8 cellular contexts compared by ENCODE assay signal in genomic region chr16:22077700-22078313, GRCh38. TPM values are rescaled to one million over a fixed set of nuclear protein-coding genes. Genes with fewer than 3 reads are reported as not detected.
DNase-seq lines count a peak whose midpoint lies in the region; ATAC-seq, FAIRE-seq and TF ChIP-seq lines count a peak whose summit lies in the region.

No MANE protein-coding gene starts in this region.

- H3K9me3 Mint-ChIP-seq in activated T-cell treated with anti-CD3 and anti-CD28 coated beads, Interleukin-2, amount 50 U/mL, for 4 hours: no peaks in the 10 kb centered on the region
- H3K9me3 Mint-ChIP-seq in osteocyte (ENCODE audit: unreplicated experiment): no peaks in the 10 kb centered on the region

- H3K36me3 ChIP-seq in thyroid gland: no peaks in the 10 kb centered on the region

- H3K4me1 ChIP-seq in thyroid gland: peaks cover 5 to 9% of the 10 kb centered on the region in 2 donors

- no peak overlapping the region for H3K27ac ChIP-seq in thyroid gland

- peaks cover 5% of the 10 kb centered on the region for H3K4me1 Mint-ChIP-seq in activated T-cell treated with anti-CD3 and anti-CD28 coated beads, Interleukin-2, amount 50 U/mL, for 4 hours (ENCODE audit: low read depth)
- H3K4me1 Mint-ChIP-seq in osteocyte (ENCODE audit: unreplicated experiment): peaks cover 14% of the 10 kb centered on the region

- H3K36me3 Mint-ChIP-seq in activated T-cell treated with anti-CD3 and anti-CD28 coated beads, Interleukin-2, amount 50 U/mL, for 4 hours (ENCODE audit: insufficient read depth): peaks cover 4% of the 10 kb centered on the region
- peaks cover 2% of the 10 kb centered on the region for H3K36me3 Mint-ChIP-seq in osteocyte (ENCODE audit: unreplicated experiment)

- DNase-seq in CMK (ENCODE audit: low read depth) (peak; percentile 9), HTR-8/SVneo (ENCODE audit: insufficient read length, low spot score) (peak; percentile 54), RKO (ENCODE audit: low spot score) (peak; percentile 63), fibroblast of pulmonary artery (ENCODE audit: low read depth) (peak; percentile 79), osteocyte (ENCODE audit: extremely low spot score, unreplicated experiment) (no peak), thyroid gland (peak; percentile 65)
- DNase-seq in activated T-cell treated with anti-CD3 and anti-CD28 coated beads, Interleukin-2, amount 50 U/mL, for 4 hours: peak; percentile 70

- H3K4me3 ChIP-seq in fibroblast of pulmonary artery (replicated peaks; ENCODE audit: low read depth, low read length) (no peak overlapping the region), thyroid gland (replicated peaks in 1 of 3) (no peak overlapping the region)

- H3K27me3 ChIP-seq in thyroid gland: no peaks in the 10 kb centered on the region

- no peak for FAIRE-seq in HTR-8/SVneo (lab: Jason Lieb, UNC)

- intact Hi-C loops in thyroid gland (cut with DNase I): loop anchor here (5.0 kb wide), 2 partner anchors 76 to 219 kb away; partner anchors contain the start of genes PDZD9 and POLR3E

- no peak overlapping the region for H3K27ac Mint-ChIP-seq in osteocyte (ENCODE audit: unreplicated experiment)

- WGBS in thyroid gland, 2 donors: 37 to 46% methylated on average over 8 of the region's 8 CpGs

- no peaks in the 10 kb centered on the region for H3K9me3 ChIP-seq in thyroid gland

- TF ChIP-seq CTCF in fibroblast of pulmonary artery (IDR thresholded peaks at IDR 0.05; ENCODE audit: low read length, missing control alignments) (peak; percentile 78), osteocyte (IDR thresholded peaks at IDR 0.05) (peak; percentile 90), thyroid gland (IDR thresholded peaks at IDR 0.05) (peak; percentile 59 to 86 (median 68))

- ATAC-seq in activated T-cell treated with anti-CD3 and anti-CD28 coated beads, Interleukin-2, amount 50 U/mL, for 4 hours: peak; percentile 55 to 61
- no peak for ATAC-seq in GM21529 (IDR thresholded peaks at IDR 0.05; ENCODE audit: unreplicated experiment)

- H3K27me3 Mint-ChIP-seq in activated T-cell treated with anti-CD3 and anti-CD28 coated beads, Interleukin-2, amount 50 U/mL, for 4 hours (ENCODE audit: low read depth): no peaks in the 10 kb centered on the region
- no peaks in the 10 kb centered on the region for H3K27me3 Mint-ChIP-seq in osteocyte (ENCODE audit: unreplicated experiment)

- no peak for TF ChIP-seq POLR2A in thyroid gland (IDR thresholded peaks at IDR 0.05)

- H3K4me3 Mint-ChIP-seq in activated T-cell treated with anti-CD3 and anti-CD28 coated beads, Interleukin-2, amount 50 U/mL, for 4 hours: no peak overlapping the region
- H3K4me3 Mint-ChIP-seq in osteocyte (ENCODE audit: unreplicated experiment): no peak overlapping the region

RNA-seq across cellular contexts. Expression of gene VWA3A, which starts 14.5 kb away (rescaled TPM):
- under 1 TPM in 2 of 3 donors, not detected in 1; 0.08 to 0.10 TPM for total RNA-seq in activated T-cell treated with anti-CD3 and anti-CD28 coated beads, Interleukin-2, amount 50 U/mL, for 4 hours
- total RNA-seq in osteocyte: 0.27 TPM in 1 of 2 replicates, not detected in the other
- total RNA-seq in thyroid gland: under 1 TPM in 1 of 4 donors, not detected in 3; 0.56 TPM
